In genomic region chr15:89984421-89985010, GRCh38 we compare ENCODE assay signal across 7 cellular contexts.
"Had no signal": no experiment of that assay in that cellular context is flagged by ENCODE, and none has a peak within 500 bp of the region (broad histone marks: within the 10 kb centered on the region; RNA-seq: fewer than 3 reads in every experiment).

No MANE protein-coding gene starts in this region.

- DNase-seq: H7, HCEC 1CT, KG1 had no signal

- H3K4me3 ChIP-seq: GM23338, K562 had no signal

- FAIRE-seq: HepG2, K562 had no signal

- H3K4me2 ChIP-seq: GM23338 had no signal

- H2AFZ ChIP-seq: GM23338 had no signal

- ATAC-seq: GM23338, HepG2 had no signal

- H3K27ac ChIP-seq: HL-60 had no signal
